In genomic region chr2:131834203-131835017, GRCh38 we compare ENCODE assay signal across 7 cellular contexts.
A peak's percentile ranks its signal among the peaks of the same experiment; 100 is the strongest.
DNase-seq lines count a peak whose midpoint lies in the region; ATAC-seq, FAIRE-seq and TF ChIP-seq lines count a peak whose summit lies in the region.
"Not testable (repeated sequence)": the region's sequence is repeated elsewhere in the genome, so short reads cannot be mapped to it uniquely, and the experiment has no call there.

No MANE protein-coding gene starts in this region.

- not testable (repeated sequence) for H3K14ac ChIP-seq in neuronal stem cell (ENCODE audit: low read length)

- not testable (repeated sequence) for H3K27ac Mint-ChIP-seq in CD14-positive monocyte; stimulated activated effector memory CD8-positive, alpha-beta T cell treated with anti-CD3 and anti-CD28 coated beads, Interleukin-12 subunit alpha, Interleukin-12 subunit beta, amount 100 ng/mL, for 72 hours

- H3K4me3 Mint-ChIP-seq in CD14-positive monocyte; stimulated activated effector memory CD8-positive, alpha-beta T cell treated with anti-CD3 and anti-CD28 coated beads, Interleukin-12 subunit alpha, Interleukin-12 subunit beta, amount 100 ng/mL, for 72 hours: not testable (repeated sequence)

- peak overlapping the region; percentile 38 for H3K18ac ChIP-seq in neuronal stem cell (ENCODE audit: low read length)

- DNase-seq in CD14-positive monocyte (ENCODE audit: low spot score) (peak; percentile 40), kidney (peak; percentile 70), upper lobe of left lung (peak in 1 of 2 donors; percentile 85)
- not testable (repeated sequence) for DNase-seq in Panc1 (ENCODE audit: low read depth, low spot score); neuronal stem cell (ENCODE audit: low spot score); stimulated activated effector memory CD8-positive, alpha-beta T cell treated with anti-CD3 and anti-CD28 coated beads, Interleukin-12 subunit alpha, Interleukin-12 subunit beta, amount 100 ng/mL, for 72 hours (ENCODE audit: low spot score in 2 of 2); urothelium cell line (ENCODE audit: low spot score)

- H3K9me3 ChIP-seq in Panc1 (ENCODE audit: control insufficient read depth, insufficient read depth, low read depth, low read length); kidney (ENCODE audit: control insufficient read depth in 1 of 2, low read length in 2 of 2); neuronal stem cell (replicated peaks in 1 of 2; ENCODE audit: control insufficient read depth in 2 of 2, insufficient read depth in 1 of 2, low read depth in 1 of 2, low read length in 2 of 2); upper lobe of left lung: not testable (repeated sequence)

- not testable (repeated sequence) for H3K36me3 Mint-ChIP-seq in CD14-positive monocyte; stimulated activated effector memory CD8-positive, alpha-beta T cell treated with anti-CD3 and anti-CD28 coated beads, Interleukin-12 subunit alpha, Interleukin-12 subunit beta, amount 100 ng/mL, for 72 hours

- BruUV-seq in Panc1 (replicated peaks; lab: Mats Ljungman, UMichigan): not testable (repeated sequence)

- H2BK12ac ChIP-seq in neuronal stem cell (ENCODE audit: low read length): peak overlapping the region; percentile 14

- POLR2A ChIA-PET in Panc1 (lab: Charles Lee): not testable (repeated sequence)

- not testable (repeated sequence) for H3K4ac ChIP-seq in neuronal stem cell (ENCODE audit: low read length)

- 0 out of 2 replicates have a peak, but pooled peaks have one; percentile 11 for ATAC-seq in Panc1
- ATAC-seq in stimulated activated effector memory CD8-positive, alpha-beta T cell treated with anti-CD3 and anti-CD28 coated beads, Interleukin-12 subunit alpha, Interleukin-12 subunit beta, amount 100 ng/mL, for 72 hours: peak; percentile 12
- ATAC-seq in upper lobe of left lung (ENCODE audit: low FRiP score in 2 of 2): peak; percentile 10 to 21

- not testable (repeated sequence) for H3K27ac ChIP-seq in Panc1 (ENCODE audit: low read length); kidney (ENCODE audit: low read depth in 2 of 2, low read length in 2 of 2); neuronal stem cell (replicated peaks; ENCODE audit: low read length); upper lobe of left lung

- not testable (repeated sequence) for H3K4me1 ChIP-seq in Panc1 (ENCODE audit: control insufficient read depth, insufficient read depth, low read length); kidney (ENCODE audit: control insufficient read depth in 1 of 2, insufficient read depth in 1 of 2, low read depth in 1 of 2, low read length in 2 of 2); neuronal stem cell (ENCODE audit: control insufficient read depth in 2 of 2, insufficient read depth in 1 of 2, low read depth in 1 of 2, low read length in 2 of 2); upper lobe of left lung

- not testable (repeated sequence) for H2BK15ac ChIP-seq in neuronal stem cell (ENCODE audit: low read length)

- not testable (repeated sequence) for TF ChIP-seq POLR2A in upper lobe of left lung (IDR thresholded peaks at IDR 0.05)

- intact Hi-C loops in CD14-positive monocyte (cut with micrococcal nuclease); Panc1 (cut with micrococcal nuclease; ENCODE audit: unreplicated experiment); kidney (cut with DNase I): not testable (repeated sequence)

- not testable (repeated sequence) for H2AFZ ChIP-seq in neuronal stem cell (ENCODE audit: low read length)

- H3K27me3 Mint-ChIP-seq in CD14-positive monocyte (ENCODE audit: low read depth in 3 of 3): not testable (repeated sequence)

- not testable (repeated sequence) for H2AK5ac ChIP-seq in neuronal stem cell (ENCODE audit: low read depth, low read length)

- H3K27me3 ChIP-seq in Panc1 (ENCODE audit: control insufficient read depth, insufficient read depth, low read length); neuronal stem cell (ENCODE audit: control insufficient read depth in 3 of 3, insufficient read depth in 3 of 3, low read depth in 1 of 3, low read length in 3 of 3); upper lobe of left lung: not testable (repeated sequence)

- not testable (repeated sequence) for H2BK5ac ChIP-seq in neuronal stem cell (ENCODE audit: low read length)

- whole genome bisulfite sequencing in neuronal stem cell (ENCODE audit: extremely low coverage in 2 of 2, insufficient read length in 2 of 2, insufficient replicate concordance in 1 of 2), 2 donors: no CpG with 5 or more reads among the region's 31 CpGs
- WGBS in upper lobe of left lung, 2 donors: 85 to 92% methylated on average over 2 to 28 of the region's 31 CpGs

- not testable (repeated sequence) for TF ChIP-seq CTCF in CD14-positive monocyte (IDR thresholded peaks at IDR 0.05); Panc1 (IDR thresholded peaks at IDR 0.05); kidney (IDR thresholded peaks at IDR 0.05; ENCODE audit: borderline replicate concordance, extremely low read depth, insufficient read depth); upper lobe of left lung (IDR thresholded peaks at IDR 0.05)

- CTCF ChIA-PET in Panc1 (lab: Charles Lee): not testable (repeated sequence)

- not testable (repeated sequence) for H3K4me2 ChIP-seq in neuronal stem cell (ENCODE audit: insufficient read depth, low read length, poor library complexity, severe bottlenecking)

- H3K4me1 Mint-ChIP-seq in CD14-positive monocyte; stimulated activated effector memory CD8-positive, alpha-beta T cell treated with anti-CD3 and anti-CD28 coated beads, Interleukin-12 subunit alpha, Interleukin-12 subunit beta, amount 100 ng/mL, for 72 hours: not testable (repeated sequence)

- H2BK120ac ChIP-seq in neuronal stem cell (ENCODE audit: low read depth, low read length): not testable (repeated sequence)

- H3K36me3 ChIP-seq in Panc1 (ENCODE audit: control insufficient read depth, insufficient read depth, low read length); kidney (ENCODE audit: control insufficient read depth in 1 of 2, insufficient read depth in 2 of 2, low read length in 2 of 2); neuronal stem cell (replicated peaks in 1 of 2; ENCODE audit: control insufficient read depth in 2 of 2, insufficient read depth in 2 of 2, low read length in 2 of 2); upper lobe of left lung: not testable (repeated sequence)

- FAIRE-seq in kidney (lab: Jason Lieb, UNC): not testable (repeated sequence)
- peak; percentile 77 for FAIRE-seq in urothelium cell line (lab: Jason Lieb, UNC)

- in situ Hi-C loops in Panc1 (cut with HindIII; ENCODE audit: low pct_unique_long_range_greater_than_20kb, low sequenced_read_pairs): not testable (repeated sequence)

- not testable (repeated sequence) for H3K23ac ChIP-seq in neuronal stem cell (ENCODE audit: low read depth, low read length, poor library complexity)

- H4K91ac ChIP-seq in neuronal stem cell (ENCODE audit: low read depth, low read length, poor library complexity): not testable (repeated sequence)

- H3K9me3 Mint-ChIP-seq in CD14-positive monocyte: peaks cover 0 to 12% (median 6%) of the 10 kb centered on the region in 7 donors
- not testable (repeated sequence) for H3K9me3 Mint-ChIP-seq in stimulated activated effector memory CD8-positive, alpha-beta T cell treated with anti-CD3 and anti-CD28 coated beads, Interleukin-12 subunit alpha, Interleukin-12 subunit beta, amount 100 ng/mL, for 72 hours

- TF ChIP-seq EP300 in upper lobe of left lung (IDR thresholded peaks at IDR 0.05): not testable (repeated sequence)

- H3K4me3 ChIP-seq in Panc1 (ENCODE audit: low read depth in 2 of 2, low read length in 2 of 2); kidney (ENCODE audit: low read length in 2 of 2); neuronal stem cell (ENCODE audit: low read length in 2 of 2); upper lobe of left lung: not testable (repeated sequence)

- H3K79me1 ChIP-seq in neuronal stem cell (ENCODE audit: low read depth, low read length): not testable (repeated sequence)

- not testable (repeated sequence) for H4K8ac ChIP-seq in neuronal stem cell (ENCODE audit: low read depth, low read length)

- not testable (repeated sequence) for H3K9ac ChIP-seq in kidney (ENCODE audit: low read length in 2 of 2); neuronal stem cell (ENCODE audit: low read depth, low read length, poor library complexity)
